Comparison of ENCODE assay signal across 19 cellular contexts in genomic region chr4:1350169-1350520, GRCh38. TPM values are rescaled to one million over a fixed set of nuclear protein-coding genes. Genes with fewer than 3 reads are reported as not detected.
A peak's percentile ranks its signal among the peaks of the same experiment; 100 is the strongest.
DNase-seq lines count a peak whose midpoint lies in the region; FAIRE-seq and TF ChIP-seq lines count a peak whose summit lies in the region.
"Had no signal": no experiment of that assay in that cellular context is flagged by ENCODE, and none has a peak within 500 bp of the region (broad histone marks: within the 10 kb centered on the region; RNA-seq: fewer than 3 reads in every experiment).

No MANE protein-coding gene starts in this region.

- TF ChIP-seq POLR2A in ovary (IDR thresholded peaks at IDR 0.05) = no peak

- H3K9me2 ChIP-seq in neural cell (ENCODE audit: insufficient read depth, low read length) = no peaks in the 10 kb centered on the region

- no peaks in the 10 kb centered on the region for H3K9me3 ChIP-seq in NT2/D1 (ENCODE audit: insufficient read depth, low read length)
- no peaks in the 10 kb centered on the region for H3K9me3 ChIP-seq in astrocyte (ENCODE audit: insufficient read depth, low read depth, low read length)
- H3K9me3 ChIP-seq in neural cell (ENCODE audit: low read length) = no peaks in the 10 kb centered on the region
- no peaks in the 10 kb centered on the region for H3K9me3 ChIP-seq in ovary

- no peaks in the 10 kb centered on the region for H3F3A ChIP-seq in neural cell (ENCODE audit: insufficient read depth, low read length, poor library complexity, severe bottlenecking)

- H2AFZ ChIP-seq in astrocyte (ENCODE audit: low read depth, low read length) (no peak overlapping the region), neural cell (ENCODE audit: low read depth, low read length) (no peak overlapping the region)
- H2AFZ ChIP-seq: GM23248 had no signal

- peak overlapping the region; percentile 62 for H3K27ac Mint-ChIP-seq in activated naive CD4-positive, alpha-beta T cell treated with anti-CD3 and anti-CD28 coated beads, Interleukin-2, amount 10 ng/mL, durations not matched to agents 7 days and 5 days
- no peak overlapping the region for H3K27ac Mint-ChIP-seq in astrocyte (ENCODE audit: unreplicated experiment)

- H4K20me1 ChIP-seq in astrocyte (ENCODE audit: insufficient read depth, low read length) (peaks cover 8% of the 10 kb centered on the region), neural cell (ENCODE audit: insufficient read depth) (no peaks in the 10 kb centered on the region)

- H3K9ac ChIP-seq in NT2/D1 (ENCODE audit: insufficient read length, low read depth) (peak overlapping the region; percentile 26), astrocyte (ENCODE audit: low read length) (no peak overlapping the region), neural cell (ENCODE audit: low read length) (no peak overlapping the region)
- H3K9ac ChIP-seq: GM23248 had no signal

- peaks cover 30% of the 10 kb centered on the region for H3K4me1 ChIP-seq in NT2/D1 (ENCODE audit: insufficient read depth, insufficient read length)
- H3K4me1 ChIP-seq in astrocyte (ENCODE audit: insufficient read depth, low read length) = peaks cover 8% of the 10 kb centered on the region
- peaks cover 2% of the 10 kb centered on the region for H3K4me1 ChIP-seq in ovary (ENCODE audit: insufficient read depth)

- TF ChIP-seq CTCF in astrocyte (IDR thresholded peaks at IDR 0.05; ENCODE audit: insufficient read depth, low read depth, low read length) = no peak
- TF ChIP-seq CTCF in neural cell (IDR thresholded peaks at IDR 0.05; ENCODE audit: poor library complexity, severe bottlenecking) = no peak
- TF ChIP-seq CTCF in ovary (IDR thresholded peaks at IDR 0.05) = no peak

- TF ChIP-seq EP300 in neural cell (conservative IDR thresholded peaks at IDR 0.05; ENCODE audit: poor library complexity, severe bottlenecking) (no peak), ovary (IDR thresholded peaks at IDR 0.05) (no peak)

- H3K4me3 ChIP-seq in NT2/D1 (ENCODE audit: insufficient read length, low read depth) (no peak overlapping the region), astrocyte (ENCODE audit: insufficient read depth, low read depth, low read length) (no peak overlapping the region), neural cell (ENCODE audit: low read length) (peak overlapping the region; percentile 31), ovary (no peak overlapping the region)
- H3K4me3 ChIP-seq: GM23248 had no signal

- DNase-seq in activated naive CD4-positive, alpha-beta T cell treated with anti-CD3 and anti-CD28 coated beads, Interleukin-2, amount 10 ng/mL, durations not matched to agents 7 days and 5 days = no peak
- no peak for DNase-seq in activated naive CD4-positive, alpha-beta T cell (lab: John Stamatoyannopoulos, UW)
- no peak for DNase-seq in NT2/D1 (ENCODE audit: low read depth, low spot score)
- no peak for DNase-seq in astrocyte (ENCODE audit: low read depth)
- no peak for DNase-seq in NCI-H2227 treated with DMSO at 0.1 percent for 48 hours (lab: John Stamatoyannopoulos, UW)
- no peak for DNase-seq in ovary
- no peak for DNase-seq in caudate nucleus (lab: John Stamatoyannopoulos, UW)
- DNase-seq: AML-193, DMS79, GM23248, Karpas-422, NCI-H1930, NCI-H2171, NCI-H774 had no signal

- H3K79me2 ChIP-seq in astrocyte (ENCODE audit: insufficient read depth, low read length) (peaks cover 32% of the 10 kb centered on the region), neural cell (replicated peaks; ENCODE audit: insufficient read depth, low read length) (no peaks in the 10 kb centered on the region)

- WGBS in ovary, 3 donors = 89 to 90% (median 90%) methylated on average over 5 of the region's 5 CpGs

- FAIRE-seq in astrocyte (lab: Jason Lieb, UNC) = no peak
- FAIRE-seq: G401.6, GM12891, GM19239 had no signal

- no peak overlapping the region for H3K4me3 Mint-ChIP-seq in activated naive CD4-positive, alpha-beta T cell treated with anti-CD3 and anti-CD28 coated beads, Interleukin-2, amount 10 ng/mL, durations not matched to agents 7 days and 5 days
- peak overlapping the region; percentile 67 for H3K4me3 Mint-ChIP-seq in astrocyte (ENCODE audit: unreplicated experiment)

- H3K27ac ChIP-seq in astrocyte (ENCODE audit: low read depth, low read length) = no peak overlapping the region
- H3K27ac ChIP-seq in neural cell (ENCODE audit: low read length) = no peak overlapping the region
- no peak overlapping the region for H3K27ac ChIP-seq in ovary
- no peak overlapping the region for H3K27ac ChIP-seq in caudate nucleus (ENCODE audit: low read depth, low read length)
- H3K27ac ChIP-seq: GM23248 had no signal

- H3K4me1 Mint-ChIP-seq in activated naive CD4-positive, alpha-beta T cell treated with anti-CD3 and anti-CD28 coated beads, Interleukin-2, amount 10 ng/mL, durations not matched to agents 7 days and 5 days = peaks cover 37% of the 10 kb centered on the region
- H3K4me1 Mint-ChIP-seq in astrocyte (ENCODE audit: low read depth, unreplicated experiment) = peaks cover 21% of the 10 kb centered on the region

- H3K36me3 ChIP-seq in NT2/D1 (ENCODE audit: insufficient read depth, insufficient read length, low read length) = peaks cover 55% of the 10 kb centered on the region
- H3K36me3 ChIP-seq in astrocyte (ENCODE audit: insufficient read depth, low read length) = no peaks in the 10 kb centered on the region
- H3K36me3 ChIP-seq in neural cell (ENCODE audit: insufficient read depth, low read length) = no peaks in the 10 kb centered on the region
- no peaks in the 10 kb centered on the region for H3K36me3 ChIP-seq in ovary

- H3K27me3 Mint-ChIP-seq in activated naive CD4-positive, alpha-beta T cell treated with anti-CD3 and anti-CD28 coated beads, Interleukin-2, amount 10 ng/mL, durations not matched to agents 7 days and 5 days = no peaks in the 10 kb centered on the region
- H3K27me3 Mint-ChIP-seq in astrocyte (ENCODE audit: low read depth, unreplicated experiment) = no peaks in the 10 kb centered on the region

- CTCF ChIA-PET in activated naive CD4-positive, alpha-beta T cell treated with anti-CD3 and anti-CD28 coated beads, Interleukin-2, amount 10 ng/mL, durations not matched to agents 7 days and 5 days (lab: Charles Lee) = interaction anchor here (1.0 to 2.2 kb wide), 3 partner anchors 82 to 221 kb away, joined by 3 to 12 read pairs (median 4); no protein-coding TSS in a partner anchor

- H3K9me3 Mint-ChIP-seq in activated naive CD4-positive, alpha-beta T cell treated with anti-CD3 and anti-CD28 coated beads, Interleukin-2, amount 10 ng/mL, durations not matched to agents 7 days and 5 days = no peaks in the 10 kb centered on the region
- no peaks in the 10 kb centered on the region for H3K9me3 Mint-ChIP-seq in astrocyte (ENCODE audit: unreplicated experiment)

- no peaks in the 10 kb centered on the region for H3K27me3 ChIP-seq in NT2/D1 (ENCODE audit: insufficient read depth, insufficient read length)
- H3K27me3 ChIP-seq in astrocyte (ENCODE audit: insufficient read depth, low read length) = no peaks in the 10 kb centered on the region
- H3K27me3 ChIP-seq in neural cell (ENCODE audit: insufficient read depth, low read depth, low read length) = no peaks in the 10 kb centered on the region
- no peaks in the 10 kb centered on the region for H3K27me3 ChIP-seq in ovary

- intact Hi-C loops in ovary (cut with DNase I) = loop anchor here (5.0 to 10.0 kb wide), 5 partner anchors 183 to 343 kb away; no protein-coding TSS in a partner anchor

- peaks cover 6% of the 10 kb centered on the region for H3K36me3 Mint-ChIP-seq in activated naive CD4-positive, alpha-beta T cell treated with anti-CD3 and anti-CD28 coated beads, Interleukin-2, amount 10 ng/mL, durations not matched to agents 7 days and 5 days
- peaks cover 8% of the 10 kb centered on the region for H3K36me3 Mint-ChIP-seq in astrocyte (ENCODE audit: low read depth, unreplicated experiment)

- no peak for TF ChIP-seq RAD21 in neural cell (conservative IDR thresholded peaks at IDR 0.05)

- H3K4me2 ChIP-seq in astrocyte (ENCODE audit: low read length) (no peak overlapping the region), neural cell (ENCODE audit: low read length) (no peak overlapping the region)

TF ChIP-seq in neural cell, 6 proteins besides CTCF, POLR2A, EP300 and RAD21:
- TF ChIP-seq POLR2AphosphoS5 (IDR thresholded peaks at IDR 0.05) (no peak), MXI1 (conservative IDR thresholded peaks at IDR 0.05; ENCODE audit: poor library complexity, severe bottlenecking) (no peak), SMC3 (conservative IDR thresholded peaks at IDR 0.05; ENCODE audit: poor library complexity) (no peak), TAF1 (IDR thresholded peaks at IDR 0.05; ENCODE audit: low read depth) (no peak)
- TF ChIP-seq, protein P1, sequence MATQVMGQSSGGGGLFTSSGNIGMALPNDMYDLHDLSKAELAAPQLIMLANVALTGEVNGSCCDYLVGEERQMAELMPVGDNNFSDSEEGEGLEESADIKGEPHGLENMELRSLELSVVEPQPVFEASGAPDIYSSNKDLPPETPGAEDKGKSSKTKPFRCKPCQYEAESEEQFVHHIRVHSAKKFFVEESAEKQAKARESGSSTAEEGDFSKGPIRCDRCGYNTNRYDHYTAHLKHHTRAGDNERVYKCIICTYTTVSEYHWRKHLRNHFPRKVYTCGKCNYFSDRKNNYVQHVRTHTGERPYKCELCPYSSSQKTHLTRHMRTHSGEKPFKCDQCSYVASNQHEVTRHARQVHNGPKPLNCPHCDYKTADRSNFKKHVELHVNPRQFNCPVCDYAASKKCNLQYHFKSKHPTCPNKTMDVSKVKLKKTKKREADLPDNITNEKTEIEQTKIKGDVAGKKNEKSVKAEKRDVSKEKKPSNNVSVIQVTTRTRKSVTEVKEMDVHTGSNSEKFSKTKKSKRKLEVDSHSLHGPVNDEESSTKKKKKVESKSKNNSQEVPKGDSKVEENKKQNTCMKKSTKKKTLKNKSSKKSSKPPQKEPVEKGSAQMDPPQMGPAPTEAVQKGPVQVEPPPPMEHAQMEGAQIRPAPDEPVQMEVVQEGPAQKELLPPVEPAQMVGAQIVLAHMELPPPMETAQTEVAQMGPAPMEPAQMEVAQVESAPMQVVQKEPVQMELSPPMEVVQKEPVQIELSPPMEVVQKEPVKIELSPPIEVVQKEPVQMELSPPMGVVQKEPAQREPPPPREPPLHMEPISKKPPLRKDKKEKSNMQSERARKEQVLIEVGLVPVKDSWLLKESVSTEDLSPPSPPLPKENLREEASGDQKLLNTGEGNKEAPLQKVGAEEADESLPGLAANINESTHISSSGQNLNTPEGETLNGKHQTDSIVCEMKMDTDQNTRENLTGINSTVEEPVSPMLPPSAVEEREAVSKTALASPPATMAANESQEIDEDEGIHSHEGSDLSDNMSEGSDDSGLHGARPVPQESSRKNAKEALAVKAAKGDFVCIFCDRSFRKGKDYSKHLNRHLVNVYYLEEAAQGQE (IDR thresholded peaks at IDR 0.05; ENCODE audit: borderline replicate concordance) = no peak

RNA-seq across cellular contexts. Expression of gene UVSSA, which starts 3.1 kb away (rescaled TPM):
- total RNA-seq in astrocyte = 14.2 and 14.8 TPM in 2 replicates
- 11.6 and 13.3 TPM in 2 replicates for polyA plus RNA-seq in neural cell
- polyA minus RNA-seq in neural cell = 16.4 and 17.8 TPM in 2 replicates
- 10 to 100 TPM; 12.1 to 24.7 (median 19.1) TPM for total RNA-seq in ovary
- polyA plus RNA-seq in ovary = 1 to 10 TPM; 3.8 to 6.6 TPM

RNA-seq across cellular contexts. Expression of gene NKX1-1, which starts 56.1 kb away (rescaled TPM):
- total RNA-seq in astrocyte = not detected in 2 replicates
- not detected in 2 replicates for polyA plus RNA-seq in neural cell
- not detected in 2 replicates for polyA minus RNA-seq in neural cell
- not detected for total RNA-seq in ovary
- polyA plus RNA-seq in ovary = not detected
- total RNA-seq: GM23248, NCI-H460 had no signal
- polyA plus RNA-seq: GM23248 had no signal
